ENCODE assay signal across 2 cellular contexts in the genomic region with DNA sequence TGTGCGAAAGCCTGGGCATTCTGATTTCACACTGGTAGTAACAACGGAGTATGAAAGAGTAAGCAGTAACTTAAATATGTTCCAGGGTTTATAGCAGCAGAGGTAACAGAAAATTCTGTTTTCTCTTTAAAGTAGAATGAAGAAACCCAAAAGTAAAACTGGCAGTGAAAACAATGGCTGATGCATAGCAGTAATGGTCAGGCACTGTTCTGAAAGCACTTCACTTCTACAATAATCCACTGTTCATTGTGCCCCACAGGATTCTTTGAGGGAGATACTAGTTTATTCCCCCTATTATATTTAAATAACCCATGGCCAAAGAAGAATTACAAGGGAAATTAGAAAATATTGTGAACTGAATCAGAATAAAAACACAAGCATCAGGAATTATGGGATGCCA.
TF ChIP-seq lines count a peak whose summit lies in the region.

No MANE protein-coding gene starts in this region.

TF ChIP-seq in H1, 55 proteins besides CTCF, POLR2A, EP300 and RAD21:
- TF ChIP-seq KDM5A (IDR thresholded peaks at IDR 0.05; ENCODE audit: low read length) (no peak), BCL11A (IDR thresholded peaks at IDR 0.05; ENCODE audit: low read depth in 2 of 2, low read length in 2 of 2) (no peak), TBP (IDR thresholded peaks at IDR 0.05; ENCODE audit: low read depth, low read length) (no peak), SIN3A (conservative IDR thresholded peaks at IDR 0.05 in 1 of 2, IDR thresholded peaks at IDR 0.05 in 1 of 2; ENCODE audit: low read depth in 1 of 2, low read length in 2 of 2) (no peak), NRF1 (IDR thresholded peaks at IDR 0.05; ENCODE audit: low read depth, low read length) (no peak), HDAC2 (IDR thresholded peaks at IDR 0.05; ENCODE audit: borderline replicate concordance in 1 of 2, low read depth in 2 of 2, low read length in 2 of 2) (no peak), SP2 (IDR thresholded peaks at IDR 0.05; ENCODE audit: low read length) (no peak), CBX8 (IDR thresholded peaks at IDR 0.05; ENCODE audit: borderline replicate concordance, low read depth, low read length) (no peak), EGR1 (IDR thresholded peaks at IDR 0.05; ENCODE audit: borderline replicate concordance, low read depth, low read length) (no peak), RFX5 (IDR thresholded peaks at IDR 0.05; ENCODE audit: borderline replicate concordance, low read depth, low read length) (no peak), JUND (IDR thresholded peaks at IDR 0.05; ENCODE audit: low read length) (no peak), SIRT6 (IDR thresholded peaks at IDR 0.05; ENCODE audit: low read length) (no peak), POU5F1 (IDR thresholded peaks at IDR 0.05; ENCODE audit: low read depth, low read length) (no peak), TAF1 (IDR thresholded peaks at IDR 0.05; ENCODE audit: low read depth, low read length) (no peak), TAF7 (optimal IDR thresholded peaks at IDR 0.05; ENCODE audit: borderline replicate concordance, low read depth, low read length) (no peak), SUZ12 (IDR thresholded peaks at IDR 0.05; ENCODE audit: low read length) (no peak), CREB1 (IDR thresholded peaks at IDR 0.05) (no peak), MAFK (IDR thresholded peaks at IDR 0.05; ENCODE audit: low read depth, low read length) (no peak)
- TF ChIP-seq, protein P1, sequence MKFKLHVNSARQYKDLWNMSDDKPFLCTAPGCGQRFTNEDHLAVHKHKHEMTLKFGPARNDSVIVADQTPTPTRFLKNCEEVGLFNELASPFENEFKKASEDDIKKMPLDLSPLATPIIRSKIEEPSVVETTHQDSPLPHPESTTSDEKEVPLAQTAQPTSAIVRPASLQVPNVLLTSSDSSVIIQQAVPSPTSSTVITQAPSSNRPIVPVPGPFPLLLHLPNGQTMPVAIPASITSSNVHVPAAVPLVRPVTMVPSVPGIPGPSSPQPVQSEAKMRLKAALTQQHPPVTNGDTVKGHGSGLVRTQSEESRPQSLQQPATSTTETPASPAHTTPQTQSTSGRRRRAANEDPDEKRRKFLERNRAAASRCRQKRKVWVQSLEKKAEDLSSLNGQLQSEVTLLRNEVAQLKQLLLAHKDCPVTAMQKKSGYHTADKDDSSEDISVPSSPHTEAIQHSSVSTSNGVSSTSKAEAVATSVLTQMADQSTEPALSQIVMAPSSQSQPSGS (IDR thresholded peaks at IDR 0.05; ENCODE audit: low read length) = no peak
TF ChIP-seq in H1: peak in this region for 0.

TF ChIP-seq in SK-N-SH treated with all-trans-retinoic acid at 6 μM for 48 hours, 23 proteins besides CTCF, POLR2A, EP300 and RAD21:
- TF ChIP-seq CSDC2 (CRISPR knock-in tag; IDR thresholded peaks at IDR 0.05) = no peak
- TF ChIP-seq PPARA (CRISPR knock-in tag; IDR thresholded peaks at IDR 0.05; ENCODE audit: borderline replicate concordance) = no peak
- no peak for TF ChIP-seq BACH2 (CRISPR knock-in tag; IDR thresholded peaks at IDR 0.05; ENCODE audit: borderline replicate concordance)
- TF ChIP-seq ZFP30 (CRISPR knock-in tag; IDR thresholded peaks at IDR 0.05) = no peak
- TF ChIP-seq TOX (CRISPR knock-in tag; IDR thresholded peaks at IDR 0.05; ENCODE audit: borderline replicate concordance) = no peak
- TF ChIP-seq, protein P2, sequence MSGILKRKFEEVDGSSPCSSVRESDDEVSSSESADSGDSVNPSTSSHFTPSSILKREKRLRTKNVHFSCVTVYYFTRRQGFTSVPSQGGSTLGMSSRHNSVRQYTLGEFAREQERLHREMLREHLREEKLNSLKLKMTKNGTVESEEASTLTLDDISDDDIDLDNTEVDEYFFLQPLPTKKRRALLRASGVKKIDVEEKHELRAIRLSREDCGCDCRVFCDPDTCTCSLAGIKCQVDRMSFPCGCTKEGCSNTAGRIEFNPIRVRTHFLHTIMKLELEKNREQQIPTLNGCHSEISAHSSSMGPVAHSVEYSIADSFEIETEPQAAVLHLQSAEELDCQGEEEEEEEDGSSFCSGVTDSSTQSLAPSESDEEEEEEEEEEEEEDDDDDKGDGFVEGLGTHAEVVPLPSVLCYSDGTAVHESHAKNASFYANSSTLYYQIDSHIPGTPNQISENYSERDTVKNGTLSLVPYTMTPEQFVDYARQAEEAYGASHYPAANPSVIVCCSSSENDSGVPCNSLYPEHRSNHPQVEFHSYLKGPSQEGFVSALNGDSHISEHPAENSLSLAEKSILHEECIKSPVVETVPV (CRISPR knock-in tag; IDR thresholded peaks at IDR 0.05) = no peak
- no peak for TF ChIP-seq ZFP3 (CRISPR knock-in tag; IDR thresholded peaks at IDR 0.05)
- TF ChIP-seq, protein P3, sequence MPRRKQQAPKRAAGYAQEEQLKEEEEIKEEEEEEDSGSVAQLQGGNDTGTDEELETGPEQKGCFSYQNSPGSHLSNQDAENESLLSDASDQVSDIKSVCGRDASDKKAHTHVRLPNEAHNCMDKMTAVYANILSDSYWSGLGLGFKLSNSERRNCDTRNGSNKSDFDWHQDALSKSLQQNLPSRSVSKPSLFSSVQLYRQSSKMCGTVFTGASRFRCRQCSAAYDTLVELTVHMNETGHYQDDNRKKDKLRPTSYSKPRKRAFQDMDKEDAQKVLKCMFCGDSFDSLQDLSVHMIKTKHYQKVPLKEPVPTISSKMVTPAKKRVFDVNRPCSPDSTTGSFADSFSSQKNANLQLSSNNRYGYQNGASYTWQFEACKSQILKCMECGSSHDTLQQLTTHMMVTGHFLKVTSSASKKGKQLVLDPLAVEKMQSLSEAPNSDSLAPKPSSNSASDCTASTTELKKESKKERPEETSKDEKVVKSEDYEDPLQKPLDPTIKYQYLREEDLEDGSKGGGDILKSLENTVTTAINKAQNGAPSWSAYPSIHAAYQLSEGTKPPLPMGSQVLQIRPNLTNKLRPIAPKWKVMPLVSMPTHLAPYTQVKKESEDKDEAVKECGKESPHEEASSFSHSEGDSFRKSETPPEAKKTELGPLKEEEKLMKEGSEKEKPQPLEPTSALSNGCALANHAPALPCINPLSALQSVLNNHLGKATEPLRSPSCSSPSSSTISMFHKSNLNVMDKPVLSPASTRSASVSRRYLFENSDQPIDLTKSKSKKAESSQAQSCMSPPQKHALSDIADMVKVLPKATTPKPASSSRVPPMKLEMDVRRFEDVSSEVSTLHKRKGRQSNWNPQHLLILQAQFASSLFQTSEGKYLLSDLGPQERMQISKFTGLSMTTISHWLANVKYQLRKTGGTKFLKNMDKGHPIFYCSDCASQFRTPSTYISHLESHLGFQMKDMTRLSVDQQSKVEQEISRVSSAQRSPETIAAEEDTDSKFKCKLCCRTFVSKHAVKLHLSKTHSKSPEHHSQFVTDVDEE (CRISPR knock-in tag; IDR thresholded peaks at IDR 0.05) = no peak
- no peak for TF ChIP-seq GLIS3 (CRISPR knock-in tag; IDR thresholded peaks at IDR 0.05)
